22 cellular contexts compared by ENCODE assay signal in genomic region chr2:31956299-31956698, GRCh38. TPM values are rescaled to one million over a fixed set of nuclear protein-coding genes. Genes with fewer than 3 reads are reported as not detected.
DNase-seq lines count a peak whose midpoint lies in the region; ATAC-seq, FAIRE-seq and TF ChIP-seq lines count a peak whose summit lies in the region.
"Had no signal": no experiment of that assay in that cellular context is flagged by ENCODE, and none has a peak within 500 bp of the region (broad histone marks: within the 10 kb centered on the region; RNA-seq: fewer than 3 reads in every experiment).

No MANE protein-coding gene starts in this region.

- H3K79me2 ChIP-seq in smooth muscle cell (ENCODE audit: low read depth) (peaks cover 99% of the 10 kb centered on the region), SK-N-SH (ENCODE audit: insufficient read depth) (peaks cover 100% of the 10 kb centered on the region)

- peaks cover 15% of the 10 kb centered on the region for H3K36me3 Mint-ChIP-seq in activated CD4-positive, alpha-beta memory T cell treated with anti-CD3 and anti-CD28 coated beads, Interleukin-2, amount 10 ng/mL, durations not matched to agents 7 days and 5 days (ENCODE audit: low read depth)
- H3K36me3 Mint-ChIP-seq in activated CD4-positive, alpha-beta memory T cell treated with anti-CD3 and anti-CD28 coated beads for 36 hours = peaks cover 11% of the 10 kb centered on the region
- peaks cover 10% of the 10 kb centered on the region for H3K36me3 Mint-ChIP-seq in dendritic cell treated with granulocyte-macrophage colony-stimulating factor and Interleukin-4, amounts not matched to agents 40 ng/mL and 50 ng/mL, for 4 days (ENCODE audit: low read depth)

- intact Hi-C loops in activated CD4-positive, alpha-beta memory T cell treated with anti-CD3 and anti-CD28 coated beads for 36 hours (cut with micrococcal nuclease) = loop anchor here (5.0 kb wide), 1 partner anchor 51 kb away; no protein-coding TSS in a partner anchor
- intact Hi-C loops in dendritic cell treated with granulocyte-macrophage colony-stimulating factor and Interleukin-4, amounts not matched to agents 40 ng/mL and 50 ng/mL, for 4 days (cut with micrococcal nuclease) = loop anchor here (5.0 kb wide), 1 partner anchor 211 kb away; the partner anchor contains the start of gene SLC30A6

- H3K9ac ChIP-seq in smooth muscle cell (ENCODE audit: low read depth) (no peak overlapping the region), SK-N-SH (no peak overlapping the region)

- H3K4me3 Mint-ChIP-seq in activated CD4-positive, alpha-beta memory T cell treated with anti-CD3 and anti-CD28 coated beads, Interleukin-2, amount 10 ng/mL, durations not matched to agents 7 days and 5 days = no peak overlapping the region
- H3K4me3 Mint-ChIP-seq in activated CD4-positive, alpha-beta memory T cell treated with anti-CD3 and anti-CD28 coated beads for 36 hours = no peak overlapping the region
- H3K4me3 Mint-ChIP-seq in dendritic cell treated with granulocyte-macrophage colony-stimulating factor and Interleukin-4, amounts not matched to agents 40 ng/mL and 50 ng/mL, for 4 days = peak overlapping the region; percentile 70

- CTCF ChIA-PET in activated CD4-positive, alpha-beta memory T cell treated with anti-CD3 and anti-CD28 coated beads, Interleukin-2, amount 10 ng/mL, durations not matched to agents 7 days and 5 days (lab: Charles Lee) = no interaction called here
- CTCF ChIA-PET in activated CD4-positive, alpha-beta memory T cell treated with anti-CD3 and anti-CD28 coated beads for 36 hours (lab: Charles Lee) = interaction anchor here (0.6 kb wide), 1 partner anchor 57 kb away, joined by 3 read pairs; no protein-coding TSS in a partner anchor
- CTCF ChIA-PET in SK-N-SH (lab: Yijun Ruan, JAX) = interaction anchor here (0.7 kb wide), 2 partner anchors 13 to 123 kb away, joined by 3 to 4 read pairs; no protein-coding TSS in a partner anchor

- TF ChIP-seq CTCF in smooth muscle cell (IDR thresholded peaks at IDR 0.05; ENCODE audit: borderline replicate concordance, insufficient read depth, poor library complexity, severe bottlenecking) (no peak), SK-N-SH (IDR thresholded peaks at IDR 0.05) (no peak)

- no peak for TF ChIP-seq EP300 in SK-N-SH (IDR thresholded peaks at IDR 0.05; ENCODE audit: borderline replicate concordance in 1 of 2, low read depth in 1 of 2, low read length in 1 of 2)

- H3K36me3 ChIP-seq in smooth muscle cell (ENCODE audit: low read depth) (no peaks in the 10 kb centered on the region), SK-N-SH (replicated peaks in 1 of 2; ENCODE audit: control insufficient read depth in 1 of 2, insufficient read depth in 2 of 2, low read length in 1 of 2) (peaks cover 0 to 14% of the 10 kb centered on the region in 2 experiments)
- H3K36me3 ChIP-seq: upper lobe of right lung had no signal

- H3K27me3 Mint-ChIP-seq in activated CD4-positive, alpha-beta memory T cell treated with anti-CD3 and anti-CD28 coated beads, Interleukin-2, amount 10 ng/mL, durations not matched to agents 7 days and 5 days = no peaks in the 10 kb centered on the region
- H3K27me3 Mint-ChIP-seq in activated CD4-positive, alpha-beta memory T cell treated with anti-CD3 and anti-CD28 coated beads for 36 hours = no peaks in the 10 kb centered on the region
- H3K27me3 Mint-ChIP-seq in dendritic cell treated with granulocyte-macrophage colony-stimulating factor and Interleukin-4, amounts not matched to agents 40 ng/mL and 50 ng/mL, for 4 days = no peaks in the 10 kb centered on the region

- no peaks in the 10 kb centered on the region for H3K9me2 ChIP-seq in SK-N-SH

- H3K4me1 ChIP-seq in smooth muscle cell (ENCODE audit: low read depth) (no peaks in the 10 kb centered on the region), SK-N-SH (ENCODE audit: control insufficient read depth in 1 of 2, insufficient read depth in 2 of 2, low read depth in 1 of 2, low read length in 1 of 2) (no peaks in the 10 kb centered on the region)
- H3K4me1 ChIP-seq: body of pancreas, upper lobe of right lung had no signal

- H3K27ac ChIP-seq in smooth muscle cell (ENCODE audit: low read depth) (peak overlapping the region; percentile 4), SK-N-SH (ENCODE audit: low read depth in 2 of 2, low read length in 1 of 2) (no peak overlapping the region)
- H3K27ac ChIP-seq: body of pancreas, HL-60, upper lobe of right lung had no signal

- no peak for TF ChIP-seq POLR2A in H54 (IDR thresholded peaks at IDR 0.05; ENCODE audit: low read depth, low read length)

- TF ChIP-seq RAD21 in SK-N-SH (IDR thresholded peaks at IDR 0.05; ENCODE audit: low read length) = no peak

- H3K27ac Mint-ChIP-seq in activated CD4-positive, alpha-beta memory T cell treated with anti-CD3 and anti-CD28 coated beads, Interleukin-2, amount 10 ng/mL, durations not matched to agents 7 days and 5 days = peak overlapping the region; percentile 68
- H3K27ac Mint-ChIP-seq in activated CD4-positive, alpha-beta memory T cell treated with anti-CD3 and anti-CD28 coated beads for 36 hours = no peak overlapping the region
- H3K27ac Mint-ChIP-seq in dendritic cell treated with granulocyte-macrophage colony-stimulating factor and Interleukin-4, amounts not matched to agents 40 ng/mL and 50 ng/mL, for 4 days = peak overlapping the region; percentile 84

- peak; percentile 56 for FAIRE-seq in GM18507 (lab: Jason Lieb, UNC)
- no peak for FAIRE-seq in H54 (lab: Jason Lieb, UNC)
- FAIRE-seq: GM12891 had no signal

- H2AFZ ChIP-seq in smooth muscle cell (ENCODE audit: low read depth) (no peak overlapping the region), SK-N-SH (ENCODE audit: low read depth) (no peak overlapping the region)

- no peaks in the 10 kb centered on the region for H3K9me3 ChIP-seq in smooth muscle cell (replicated peaks; ENCODE audit: low read depth)
- no peaks in the 10 kb centered on the region for H3K9me3 ChIP-seq in SK-N-SH
- H3K9me3 ChIP-seq: body of pancreas, upper lobe of right lung had no signal

- ATAC-seq in GM18858 (IDR thresholded peaks at IDR 0.05; ENCODE audit: unreplicated experiment) = no peak
- ATAC-seq: body of pancreas, PC-3 had no signal

- POLR2A ChIA-PET in activated CD4-positive, alpha-beta memory T cell treated with anti-CD3 and anti-CD28 coated beads, Interleukin-2, amount 10 ng/mL, durations not matched to agents 7 days and 5 days (lab: Charles Lee) = no interaction called here
- POLR2A ChIA-PET in activated CD4-positive, alpha-beta memory T cell treated with anti-CD3 and anti-CD28 coated beads for 36 hours (lab: Charles Lee) = no interaction called here
- POLR2A ChIA-PET in SK-N-SH (lab: Yijun Ruan, JAX) = no interaction called here

- no peak overlapping the region for H3K4me3 ChIP-seq in smooth muscle cell
- no peak overlapping the region for H3K4me3 ChIP-seq in SK-N-SH (ENCODE audit: low read depth in 2 of 2, low read length in 1 of 2)
- H3K4me3 ChIP-seq: body of pancreas, upper lobe of right lung had no signal

- 87% methylated on average over 1 of the region's 1 CpG for WGBS in smooth muscle cell (ENCODE audit: low lambda C conversion rate)
- WGBS in SK-N-SH (ENCODE audit: low lambda C conversion rate) = 94% methylated on average over 1 of the region's 1 CpG

- no peaks in the 10 kb centered on the region for H3K9me3 Mint-ChIP-seq in activated CD4-positive, alpha-beta memory T cell treated with anti-CD3 and anti-CD28 coated beads, Interleukin-2, amount 10 ng/mL, durations not matched to agents 7 days and 5 days
- no peaks in the 10 kb centered on the region for H3K9me3 Mint-ChIP-seq in activated CD4-positive, alpha-beta memory T cell treated with anti-CD3 and anti-CD28 coated beads for 36 hours
- H3K9me3 Mint-ChIP-seq in dendritic cell treated with granulocyte-macrophage colony-stimulating factor and Interleukin-4, amounts not matched to agents 40 ng/mL and 50 ng/mL, for 4 days = no peaks in the 10 kb centered on the region

- no peak overlapping the region for H3K4me2 ChIP-seq in smooth muscle cell
- H3K4me2 ChIP-seq in SK-N-SH = no peak overlapping the region

- no peaks in the 10 kb centered on the region for H3F3A ChIP-seq in smooth muscle cell (ENCODE audit: low read depth)
- peaks cover 3% of the 10 kb centered on the region for H3F3A ChIP-seq in SK-N-SH (replicated peaks; ENCODE audit: insufficient read depth)

- H3K27me3 ChIP-seq in smooth muscle cell (ENCODE audit: low read depth) = no peaks in the 10 kb centered on the region
- H3K27me3 ChIP-seq in SK-N-SH (ENCODE audit: insufficient read depth) = no peaks in the 10 kb centered on the region
- H3K27me3 ChIP-seq: body of pancreas, upper lobe of right lung had no signal

- no peak for DNase-seq in activated CD4-positive, alpha-beta memory T cell treated with anti-CD3 and anti-CD28 coated beads, Interleukin-2, amount 10 ng/mL, durations not matched to agents 7 days and 5 days
- DNase-seq in activated CD4-positive, alpha-beta memory T cell treated with anti-CD3 and anti-CD28 coated beads for 36 hours = no peak
- DNase-seq in GM18507 (ENCODE audit: extremely low spot score, insufficient read length, low read depth) = no peak
- no peak for DNase-seq in smooth muscle cell (lab: John Stamatoyannopoulos, UW; ENCODE audit: unreplicated experiment)
- DNase-seq in SK-N-SH = no peak
- DNase-seq in H54 (ENCODE audit: insufficient read length, low spot score) = no peak
- DNase-seq: activated CD4-positive, CD25-positive, alpha-beta regulatory T cell treated with anti-CD3 and anti-CD28 coated beads, Interleukin-2, amount 50 U/mL, for 72 hours; activated effector memory CD4-positive, alpha-beta T cell treated with Interleukin-2 at 50 U/mL for 16 hours; body of pancreas; head of caudate nucleus; NCI-H1105; NCI-H1930; NCI-H774; occipital lobe; PC-3; Right ventricle myocardium superior; stimulated activated CD4-positive, alpha-beta T cell treated with anti-CD3 and anti-CD28 coated beads, Interleukin-1b, Interleukin-23, amount 100 ng/mL, for 48 hours; upper lobe of right lung had no signal

- peaks cover 96% of the 10 kb centered on the region for H4K20me1 ChIP-seq in smooth muscle cell (ENCODE audit: low read depth)
- H4K20me1 ChIP-seq in SK-N-SH (ENCODE audit: insufficient read depth) = peaks cover 14% of the 10 kb centered on the region; the same call in 1 of the 2 replicates

- peaks cover 53% of the 10 kb centered on the region for H3K4me1 Mint-ChIP-seq in activated CD4-positive, alpha-beta memory T cell treated with anti-CD3 and anti-CD28 coated beads, Interleukin-2, amount 10 ng/mL, durations not matched to agents 7 days and 5 days
- peaks cover 53% of the 10 kb centered on the region for H3K4me1 Mint-ChIP-seq in activated CD4-positive, alpha-beta memory T cell treated with anti-CD3 and anti-CD28 coated beads for 36 hours (ENCODE audit: low read depth)
- H3K4me1 Mint-ChIP-seq in dendritic cell treated with granulocyte-macrophage colony-stimulating factor and Interleukin-4, amounts not matched to agents 40 ng/mL and 50 ng/mL, for 4 days (ENCODE audit: low read depth) = peaks cover 44% of the 10 kb centered on the region

RNA-seq across cellular contexts. Expression of gene MEMO1, which starts 54.5 kb away (rescaled TPM):
- 10 to 100 TPM; 40.7 to 41.5 TPM for total RNA-seq in activated CD4-positive, alpha-beta memory T cell treated with anti-CD3 and anti-CD28 coated beads, Interleukin-2, amount 10 ng/mL, durations not matched to agents 7 days and 5 days
- total RNA-seq in activated CD4-positive, alpha-beta memory T cell treated with anti-CD3 and anti-CD28 coated beads for 36 hours = 10 to 100 TPM; 44.7 to 47.6 TPM
- total RNA-seq in smooth muscle cell = 33.4 and 52.6 TPM in 2 replicates
- polyA plus RNA-seq in smooth muscle cell (32.2 and 38.2 TPM in 2 replicates), SK-N-SH (2012; rRNA removed) (54.3 and 66.7 TPM in 2 replicates)
- polyA plus RNA-seq in SK-N-SH (2012; cell fraction: cytosol; rRNA removed) = 64.9 TPM in 2 replicates
- 27.5 and 56.0 TPM in 2 replicates for polyA plus RNA-seq in SK-N-SH (2012; cell fraction: nucleus; rRNA removed)
